ENCODE assay signal across 1 cellular context in the genomic region with DNA sequence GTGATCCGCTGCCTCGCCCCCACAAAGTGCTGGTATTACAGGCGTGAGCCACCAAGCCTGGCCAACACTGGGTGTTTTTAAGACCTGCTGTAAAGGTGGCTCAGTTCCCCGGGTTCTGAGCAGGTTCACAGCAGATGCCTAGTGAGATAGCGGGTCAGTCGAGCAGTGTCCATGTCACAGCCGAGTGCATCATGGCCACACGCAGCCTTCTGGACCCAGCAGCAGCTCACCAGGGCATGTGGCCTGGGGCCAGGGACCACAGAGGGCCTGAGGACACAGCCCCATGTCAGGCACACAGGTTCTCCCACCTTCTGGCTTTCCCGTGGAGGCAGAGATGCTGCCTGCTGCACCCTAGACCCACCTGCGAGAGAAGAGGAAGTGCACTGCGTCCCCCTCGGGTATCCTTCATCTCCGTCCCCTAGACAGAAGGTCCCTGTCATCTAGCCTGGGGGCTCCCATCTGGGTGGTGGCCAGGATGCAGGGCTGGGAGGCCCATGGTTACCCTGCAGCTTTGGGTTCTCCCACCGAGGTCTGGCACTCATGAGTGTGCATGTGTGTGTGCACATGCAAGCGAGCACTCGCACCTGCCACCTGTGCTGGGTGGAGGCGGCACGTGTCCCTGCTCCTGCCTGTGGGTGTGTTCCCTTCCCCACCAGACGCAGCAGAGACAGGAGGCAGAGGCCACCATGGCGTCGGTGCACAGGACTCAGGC.
TF ChIP-seq lines count a peak whose summit lies in the region.

No MANE protein-coding gene starts in this region.

TF ChIP-seq in H1, 55 proteins besides CTCF, POLR2A, EP300 and RAD21 (continued from another document):
- TF ChIP-seq, protein P1, sequence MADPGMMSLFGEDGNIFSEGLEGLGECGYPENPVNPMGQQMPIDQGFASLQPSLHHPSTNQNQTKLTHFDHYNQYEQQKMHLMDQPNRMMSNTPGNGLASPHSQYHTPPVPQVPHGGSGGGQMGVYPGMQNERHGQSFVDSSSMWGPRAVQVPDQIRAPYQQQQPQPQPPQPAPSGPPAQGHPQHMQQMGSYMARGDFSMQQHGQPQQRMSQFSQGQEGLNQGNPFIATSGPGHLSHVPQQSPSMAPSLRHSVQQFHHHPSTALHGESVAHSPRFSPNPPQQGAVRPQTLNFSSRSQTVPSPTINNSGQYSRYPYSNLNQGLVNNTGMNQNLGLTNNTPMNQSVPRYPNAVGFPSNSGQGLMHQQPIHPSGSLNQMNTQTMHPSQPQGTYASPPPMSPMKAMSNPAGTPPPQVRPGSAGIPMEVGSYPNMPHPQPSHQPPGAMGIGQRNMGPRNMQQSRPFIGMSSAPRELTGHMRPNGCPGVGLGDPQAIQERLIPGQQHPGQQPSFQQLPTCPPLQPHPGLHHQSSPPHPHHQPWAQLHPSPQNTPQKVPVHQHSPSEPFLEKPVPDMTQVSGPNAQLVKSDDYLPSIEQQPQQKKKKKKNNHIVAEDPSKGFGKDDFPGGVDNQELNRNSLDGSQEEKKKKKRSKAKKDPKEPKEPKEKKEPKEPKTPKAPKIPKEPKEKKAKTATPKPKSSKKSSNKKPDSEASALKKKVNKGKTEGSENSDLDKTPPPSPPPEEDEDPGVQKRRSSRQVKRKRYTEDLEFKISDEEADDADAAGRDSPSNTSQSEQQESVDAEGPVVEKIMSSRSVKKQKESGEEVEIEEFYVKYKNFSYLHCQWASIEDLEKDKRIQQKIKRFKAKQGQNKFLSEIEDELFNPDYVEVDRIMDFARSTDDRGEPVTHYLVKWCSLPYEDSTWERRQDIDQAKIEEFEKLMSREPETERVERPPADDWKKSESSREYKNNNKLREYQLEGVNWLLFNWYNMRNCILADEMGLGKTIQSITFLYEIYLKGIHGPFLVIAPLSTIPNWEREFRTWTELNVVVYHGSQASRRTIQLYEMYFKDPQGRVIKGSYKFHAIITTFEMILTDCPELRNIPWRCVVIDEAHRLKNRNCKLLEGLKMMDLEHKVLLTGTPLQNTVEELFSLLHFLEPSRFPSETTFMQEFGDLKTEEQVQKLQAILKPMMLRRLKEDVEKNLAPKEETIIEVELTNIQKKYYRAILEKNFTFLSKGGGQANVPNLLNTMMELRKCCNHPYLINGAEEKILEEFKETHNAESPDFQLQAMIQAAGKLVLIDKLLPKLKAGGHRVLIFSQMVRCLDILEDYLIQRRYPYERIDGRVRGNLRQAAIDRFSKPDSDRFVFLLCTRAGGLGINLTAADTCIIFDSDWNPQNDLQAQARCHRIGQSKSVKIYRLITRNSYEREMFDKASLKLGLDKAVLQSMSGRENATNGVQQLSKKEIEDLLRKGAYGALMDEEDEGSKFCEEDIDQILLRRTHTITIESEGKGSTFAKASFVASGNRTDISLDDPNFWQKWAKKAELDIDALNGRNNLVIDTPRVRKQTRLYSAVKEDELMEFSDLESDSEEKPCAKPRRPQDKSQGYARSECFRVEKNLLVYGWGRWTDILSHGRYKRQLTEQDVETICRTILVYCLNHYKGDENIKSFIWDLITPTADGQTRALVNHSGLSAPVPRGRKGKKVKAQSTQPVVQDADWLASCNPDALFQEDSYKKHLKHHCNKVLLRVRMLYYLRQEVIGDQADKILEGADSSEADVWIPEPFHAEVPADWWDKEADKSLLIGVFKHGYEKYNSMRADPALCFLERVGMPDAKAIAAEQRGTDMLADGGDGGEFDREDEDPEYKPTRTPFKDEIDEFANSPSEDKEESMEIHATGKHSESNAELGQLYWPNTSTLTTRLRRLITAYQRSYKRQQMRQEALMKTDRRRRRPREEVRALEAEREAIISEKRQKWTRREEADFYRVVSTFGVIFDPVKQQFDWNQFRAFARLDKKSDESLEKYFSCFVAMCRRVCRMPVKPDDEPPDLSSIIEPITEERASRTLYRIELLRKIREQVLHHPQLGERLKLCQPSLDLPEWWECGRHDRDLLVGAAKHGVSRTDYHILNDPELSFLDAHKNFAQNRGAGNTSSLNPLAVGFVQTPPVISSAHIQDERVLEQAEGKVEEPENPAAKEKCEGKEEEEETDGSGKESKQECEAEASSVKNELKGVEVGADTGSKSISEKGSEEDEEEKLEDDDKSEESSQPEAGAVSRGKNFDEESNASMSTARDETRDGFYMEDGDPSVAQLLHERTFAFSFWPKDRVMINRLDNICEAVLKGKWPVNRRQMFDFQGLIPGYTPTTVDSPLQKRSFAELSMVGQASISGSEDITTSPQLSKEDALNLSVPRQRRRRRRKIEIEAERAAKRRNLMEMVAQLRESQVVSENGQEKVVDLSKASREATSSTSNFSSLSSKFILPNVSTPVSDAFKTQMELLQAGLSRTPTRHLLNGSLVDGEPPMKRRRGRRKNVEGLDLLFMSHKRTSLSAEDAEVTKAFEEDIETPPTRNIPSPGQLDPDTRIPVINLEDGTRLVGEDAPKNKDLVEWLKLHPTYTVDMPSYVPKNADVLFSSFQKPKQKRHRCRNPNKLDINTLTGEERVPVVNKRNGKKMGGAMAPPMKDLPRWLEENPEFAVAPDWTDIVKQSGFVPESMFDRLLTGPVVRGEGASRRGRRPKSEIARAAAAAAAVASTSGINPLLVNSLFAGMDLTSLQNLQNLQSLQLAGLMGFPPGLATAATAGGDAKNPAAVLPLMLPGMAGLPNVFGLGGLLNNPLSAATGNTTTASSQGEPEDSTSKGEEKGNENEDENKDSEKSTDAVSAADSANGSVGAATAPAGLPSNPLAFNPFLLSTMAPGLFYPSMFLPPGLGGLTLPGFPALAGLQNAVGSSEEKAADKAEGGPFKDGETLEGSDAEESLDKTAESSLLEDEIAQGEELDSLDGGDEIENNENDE (IDR thresholded peaks at IDR 0.05; ENCODE audit: insufficient replicate concordance, low read length) = no peak
- TF ChIP-seq JUN (IDR thresholded peaks at IDR 0.05; ENCODE audit: low read depth, low read length) (no peak), CBX8 (IDR thresholded peaks at IDR 0.05; ENCODE audit: borderline replicate concordance, low read depth, low read length) (no peak), FOSL1 (IDR thresholded peaks at IDR 0.05; ENCODE audit: insufficient read depth, low read depth, low read length) (no peak)
TF ChIP-seq in H1: peak in this region for 0.
